ENCODE assay signal across 9 cellular contexts in the genomic region with DNA sequence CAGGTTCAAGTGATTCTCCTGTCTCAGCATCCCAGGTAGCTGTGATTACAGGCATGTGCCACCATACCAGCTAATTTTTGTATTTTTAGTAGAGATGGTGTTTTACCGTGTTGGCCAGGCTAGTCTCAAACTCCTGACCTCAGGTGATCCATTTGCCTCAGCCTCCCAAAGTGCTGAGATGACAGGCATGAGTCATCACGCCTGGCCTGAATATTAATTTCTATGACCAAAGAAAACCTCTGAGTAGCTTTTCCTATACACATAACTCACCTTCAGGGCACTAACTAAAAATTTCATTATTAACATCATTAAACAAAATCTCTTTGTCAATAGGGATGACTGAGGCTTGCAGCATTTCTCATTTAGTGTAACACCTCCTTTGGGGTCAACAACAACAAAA.
"Had no signal": no experiment of that assay in that cellular context is flagged by ENCODE, and none has a peak within 500 bp of the region (broad histone marks: within the 10 kb centered on the region; RNA-seq: fewer than 3 reads in every experiment).

No MANE protein-coding gene starts in this region.

- H2AFZ ChIP-seq: GM23338 had no signal

- H3K4me3 Mint-ChIP-seq: GM23338, H9, HFFc6, IgD-negative memory B cell had no signal

- H3K4me2 ChIP-seq: GM23338 had no signal

- H3K27ac ChIP-seq: HL-60 had no signal

- FAIRE-seq: H1, H54 had no signal

- DNase-seq: H9, HCEC 1CT, HFFc6, KG1 had no signal

- H3K27me3 Mint-ChIP-seq: IgD-negative memory B cell had no signal

- H3K36me3 Mint-ChIP-seq: IgD-negative memory B cell had no signal

- H3K9me3 Mint-ChIP-seq: GM23338, H9, HFFc6, IgD-negative memory B cell had no signal

- ATAC-seq: GM23338 had no signal

- H3K4me3 ChIP-seq: GM23338 had no signal

- H3K27ac Mint-ChIP-seq: GM23338, H9, HFFc6, IgD-negative memory B cell had no signal
